ENCODE assay signal across 1 cellular context in genomic region chr12:32542550-32543229, GRCh38.
TF ChIP-seq lines count a peak whose summit lies in the region.

No MANE protein-coding gene starts in this region.

TF ChIP-seq in HepG2, 621 proteins besides CTCF, POLR2A, EP300 and RAD21 (continued from another document):
- no peak for TF ChIP-seq EHMT2 (IDR thresholded peaks at IDR 0.05; ENCODE audit: borderline replicate concordance, low read depth, low read length)
- peak; percentile 53; the same call in 1 of the 2 replicates for TF ChIP-seq ZNF878 (CRISPR knock-in tag; IDR thresholded peaks at IDR 0.05)
- TF ChIP-seq HNRNPH1 (optimal IDR thresholded peaks at IDR 0.05; ENCODE audit: low read depth, low read length), result no peak
